8 cellular contexts compared by ENCODE assay signal in genomic region chr17:45225051-45225700, GRCh38. TPM values are rescaled to one million over a fixed set of nuclear protein-coding genes. Genes with fewer than 3 reads are reported as not detected.
DNase-seq lines count a peak whose midpoint lies in the region; ATAC-seq and TF ChIP-seq lines count a peak whose summit lies in the region.
"Had no signal": no experiment of that assay in that cellular context is flagged by ENCODE, and none has a peak within 500 bp of the region (broad histone marks: within the 10 kb centered on the region; RNA-seq: fewer than 3 reads in every experiment).

No MANE protein-coding gene starts in this region.

- H3K9me3 ChIP-seq in right atrium auricular region (no peaks in the 10 kb centered on the region), subcutaneous abdominal adipose tissue (ENCODE audit: control insufficient read depth in 5 of 5, low read length in 5 of 5) (no peaks in the 10 kb centered on the region)

- H3K27ac ChIP-seq in right atrium auricular region (peak overlapping the region; percentile 84 to 86), subcutaneous abdominal adipose tissue (ENCODE audit: low read depth, low read length) (peak overlapping the region; percentile 92)

- peak overlapping the region; percentile 99 for H3K27ac Mint-ChIP-seq in activated CD4-positive, alpha-beta memory T cell treated with anti-CD3 and anti-CD28 coated beads, Interleukin-2, amount 10 ng/mL, durations not matched to agents 7 days and 5 days
- no peak overlapping the region for H3K27ac Mint-ChIP-seq in mesothelial cell of epicardium
- H3K27ac Mint-ChIP-seq: nephron had no signal

- TF ChIP-seq CTCF in right atrium auricular region (IDR thresholded peaks at IDR 0.05) (no peak), mesothelial cell of epicardium (IDR thresholded peaks at IDR 0.05; ENCODE audit: unreplicated experiment) (no peak)

- H3K36me3 ChIP-seq in right atrium auricular region (no peaks in the 10 kb centered on the region), subcutaneous abdominal adipose tissue (ENCODE audit: control insufficient read depth in 5 of 5, insufficient read depth in 5 of 5, low read length in 5 of 5) (no peaks in the 10 kb centered on the region)

- POLR2A ChIA-PET in activated CD4-positive, alpha-beta memory T cell treated with anti-CD3 and anti-CD28 coated beads, Interleukin-2, amount 10 ng/mL, durations not matched to agents 7 days and 5 days (lab: Charles Lee) = interaction anchor here (0.8 to 15.7 kb wide), 15 partner anchors 8 to 1005 kb away, joined by 3 to 528 read pairs (median 4); partner anchors contain the start of genes HEXIM1, HEXIM2, MAP3K14 and UBTF

- H3K27me3 Mint-ChIP-seq in activated CD4-positive, alpha-beta memory T cell treated with anti-CD3 and anti-CD28 coated beads, Interleukin-2, amount 10 ng/mL, durations not matched to agents 7 days and 5 days = no peaks in the 10 kb centered on the region
- H3K27me3 Mint-ChIP-seq in mesothelial cell of epicardium (ENCODE audit: low read depth) = peaks cover 50% of the 10 kb centered on the region

- peak overlapping the region in 4 of 5 donors; percentile 10 to 31 (median 20) for H3K9ac ChIP-seq in subcutaneous abdominal adipose tissue (ENCODE audit: low read length in 5 of 5)

- CTCF ChIA-PET in activated CD4-positive, alpha-beta memory T cell treated with anti-CD3 and anti-CD28 coated beads, Interleukin-2, amount 10 ng/mL, durations not matched to agents 7 days and 5 days (lab: Charles Lee) = interaction anchor here (1.2 to 4.0 kb wide), 11 partner anchors 8 to 90 kb away, joined by 3 to 35 read pairs (median 5); partner anchors contain the start of genes ACBD4 and HEXIM1

- H3K9me3 Mint-ChIP-seq in activated CD4-positive, alpha-beta memory T cell treated with anti-CD3 and anti-CD28 coated beads, Interleukin-2, amount 10 ng/mL, durations not matched to agents 7 days and 5 days = no peaks in the 10 kb centered on the region
- H3K9me3 Mint-ChIP-seq in mesothelial cell of epicardium = no peaks in the 10 kb centered on the region
- H3K9me3 Mint-ChIP-seq: nephron had no signal

- DNase-seq in LHCN-M2 (ENCODE audit: low read depth) = peak; percentile 97
- peak; percentile 61 for DNase-seq in activated CD4-positive, alpha-beta memory T cell treated with anti-CD3 and anti-CD28 coated beads, Interleukin-2, amount 10 ng/mL, durations not matched to agents 7 days and 5 days
- DNase-seq in right atrium auricular region (ENCODE audit: low spot score) = no peak
- DNase-seq in SHP77 (lab: John Stamatoyannopoulos, UW) = no peak
- DNase-seq in mesothelial cell of epicardium (ENCODE audit: low spot score in 2 of 2, unreplicated experiment in 2 of 2) = no peak

- no peak overlapping the region for H3K4me3 ChIP-seq in right atrium auricular region
- H3K4me3 ChIP-seq in subcutaneous abdominal adipose tissue (ENCODE audit: low read depth in 1 of 5, low read length in 5 of 5) = peak overlapping the region in 4 of 5 donors; percentile 16 to 77 (median 20)

- H3K4me3 Mint-ChIP-seq in activated CD4-positive, alpha-beta memory T cell treated with anti-CD3 and anti-CD28 coated beads, Interleukin-2, amount 10 ng/mL, durations not matched to agents 7 days and 5 days = peak overlapping the region; percentile 100
- no peak overlapping the region for H3K4me3 Mint-ChIP-seq in mesothelial cell of epicardium
- H3K4me3 Mint-ChIP-seq: nephron had no signal

- peaks cover 74% of the 10 kb centered on the region for H3K36me3 Mint-ChIP-seq in activated CD4-positive, alpha-beta memory T cell treated with anti-CD3 and anti-CD28 coated beads, Interleukin-2, amount 10 ng/mL, durations not matched to agents 7 days and 5 days (ENCODE audit: low read depth)
- no peaks in the 10 kb centered on the region for H3K36me3 Mint-ChIP-seq in mesothelial cell of epicardium

- no peak for ATAC-seq in GM18907 (IDR thresholded peaks at IDR 0.05; ENCODE audit: unreplicated experiment)

- peaks cover 0 to 84% of the 10 kb centered on the region in 2 donors for H3K4me1 ChIP-seq in right atrium auricular region
- H3K4me1 ChIP-seq in subcutaneous abdominal adipose tissue (ENCODE audit: control insufficient read depth in 5 of 5, insufficient read depth in 5 of 5, low read length in 5 of 5) = peaks cover 10 to 93% (median 86%) of the 10 kb centered on the region in 5 donors

- H3K27me3 ChIP-seq in right atrium auricular region (no peaks in the 10 kb centered on the region), subcutaneous abdominal adipose tissue (ENCODE audit: control insufficient read depth in 5 of 5, insufficient read depth in 4 of 5, low read length in 5 of 5) (no peaks in the 10 kb centered on the region)

- H3K4me1 Mint-ChIP-seq in activated CD4-positive, alpha-beta memory T cell treated with anti-CD3 and anti-CD28 coated beads, Interleukin-2, amount 10 ng/mL, durations not matched to agents 7 days and 5 days = peaks cover 54% of the 10 kb centered on the region
- peaks cover 10% of the 10 kb centered on the region for H3K4me1 Mint-ChIP-seq in mesothelial cell of epicardium

RNA-seq across cellular contexts. Expression of gene FMNL1, which starts 3.5 kb away (rescaled TPM):
- total RNA-seq in LHCN-M2 (2014; rRNA removed) (19.8 and 29.0 TPM in 2 replicates), right atrium auricular region (10 to 100 TPM in 1 of 2 donors, 1 to 10 TPM in 1; 7.6 to 13.6 TPM), mesothelial cell of epicardium (3.0 to 3.7 TPM (median 3.6 TPM) in 3 replicates)
- 20.2 TPM for polyA plus RNA-seq in LHCN-M2 (2012)
- total RNA-seq in activated CD4-positive, alpha-beta memory T cell treated with anti-CD3 and anti-CD28 coated beads, Interleukin-2, amount 10 ng/mL, durations not matched to agents 7 days and 5 days = 100 to 1,000 TPM; 465 to 477 TPM

RNA-seq across cellular contexts. Expression of gene SPATA32, which starts 36.7 kb away (rescaled TPM):
- total RNA-seq in LHCN-M2 (2014; rRNA removed) (0.11 TPM in 1 of 2 replicates, not detected in the other), right atrium auricular region (not detected), mesothelial cell of epicardium (not detected in 3 replicates)
- polyA plus RNA-seq in LHCN-M2 (2012) = 0.02 TPM
- total RNA-seq in activated CD4-positive, alpha-beta memory T cell treated with anti-CD3 and anti-CD28 coated beads, Interleukin-2, amount 10 ng/mL, durations not matched to agents 7 days and 5 days = under 1 TPM; 0.20 to 0.23 TPM

Comparison
In these comparisons a context has a peak if more than half of its experiments do, and no peak if none do; other contexts are left out.
1. DNase-seq: peak in LHCN-M2 (single experiment) and activated CD4-positive, alpha-beta memory T cell treated with anti-CD3 and anti-CD28 coated beads, Interleukin-2, amount 10 ng/mL, durations not matched to agents 7 days and 5 days (single experiment); none in right atrium auricular region (single experiment), SHP77 (0 of 2) and mesothelial cell of epicardium (0 of 2).
2. H3K4me3 ChIP-seq: peak in subcutaneous abdominal adipose tissue (4 of 5); none in right atrium auricular region (0 of 2).
3. RNA of gene FMNL1, which starts 3.5 kb away (total RNA-seq): 465 to 477 TPM in activated CD4-positive, alpha-beta memory T cell treated with anti-CD3 and anti-CD28 coated beads, Interleukin-2, amount 10 ng/mL, durations not matched to agents 7 days and 5 days; 19.8 to 29.0 TPM in LHCN-M2, 7.6 to 13.6 TPM in right atrium auricular region and 3.0 to 3.7 TPM in mesothelial cell of epicardium; every median in the first group is over 10 times any median in the second.